10 cellular contexts compared by ENCODE assay signal in genomic region chr6:109469591-109470189, GRCh38.
"Had no signal": no experiment of that assay in that cellular context is flagged by ENCODE, and none has a peak within 500 bp of the region (broad histone marks: within the 10 kb centered on the region; RNA-seq: fewer than 3 reads in every experiment).

No MANE protein-coding gene starts in this region.

- ATAC-seq: esophagus mucosa had no signal

- DNase-seq: activated B cell treated with CpG ODN at 0.5 μM for 24 hours; activated gamma-delta T cell treated with Interleukin-2 at 50 U/mL for 16 hours; cerebellar nuclear complex; dermis blood vessel endothelial cell; stimulated activated CD4-positive, alpha-beta T cell treated with anti-CD3 and anti-CD28 coated beads, Interleukin-15, amount 100 ng/mL, for 24 hours; stimulated activated CD4-positive, alpha-beta T cell treated with anti-CD3 and anti-CD28 coated beads, Interleukin-4, amount 100 ng/mL, for 4 hours; thyroid gland had no signal

- H3K27ac Mint-ChIP-seq: activated B cell treated with CpG ODN at 0.5 μM for 24 hours had no signal

- H3K9me3 Mint-ChIP-seq: activated B cell treated with CpG ODN at 0.5 μM for 24 hours had no signal

- H3K9me3 ChIP-seq: SJSA1, thyroid gland had no signal

- H3K4me3 Mint-ChIP-seq: activated B cell treated with CpG ODN at 0.5 μM for 24 hours had no signal

- H3K4me3 ChIP-seq: SJSA1, thyroid gland had no signal

- H3K27me3 Mint-ChIP-seq: activated B cell treated with CpG ODN at 0.5 μM for 24 hours had no signal

- H3K27me3 ChIP-seq: SJSA1, thyroid gland had no signal

- H3K9ac ChIP-seq: parathyroid adenoma had no signal

- H3K27ac ChIP-seq: parathyroid adenoma, SJSA1, thyroid gland had no signal
